ENCODE assay signal across 23 cellular contexts in the genomic region with DNA sequence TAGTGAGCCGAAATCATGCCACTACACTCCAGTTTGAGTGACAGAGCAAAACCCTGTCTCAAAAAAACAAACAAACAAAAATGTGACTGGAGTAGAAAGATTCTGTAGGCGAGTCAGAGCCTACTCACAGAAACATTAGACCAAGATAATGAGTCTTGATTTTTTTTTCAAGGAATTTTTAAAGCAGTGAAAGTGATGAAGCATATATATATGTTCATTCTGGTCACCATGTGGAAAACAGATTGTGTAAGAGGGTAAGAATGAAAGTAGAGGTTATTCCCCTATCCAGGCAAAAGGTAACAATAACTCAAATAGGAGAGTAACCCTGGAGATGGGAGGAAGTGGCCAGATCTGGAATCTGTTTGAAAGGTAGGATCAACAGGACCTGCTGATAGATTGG.
"Had no signal": no experiment of that assay in that cellular context is flagged by ENCODE, and none has a peak within 500 bp of the region (broad histone marks: within the 10 kb centered on the region; RNA-seq: fewer than 3 reads in every experiment).

No MANE protein-coding gene starts in this region.

- H3K27ac Mint-ChIP-seq: mesothelial cell of epicardium; natural killer cell; nephron progenitor cell; stimulated activated effector memory CD8-positive, alpha-beta T cell treated with anti-CD3 and anti-CD28 coated beads, Interleukin-12 subunit alpha, Interleukin-12 subunit beta, amount 100 ng/mL, for 72 hours; stimulated activated naive CD8-positive, alpha-beta T cell treated with anti-CD3 and anti-CD28 coated beads, Interleukin-15, amount 100 ng/mL, for 72 hours; type B pancreatic cell had no signal

- ATAC-seq: heart left ventricle; natural killer cell; right cardiac atrium; sciatic nerve; stimulated activated effector memory CD8-positive, alpha-beta T cell treated with anti-CD3 and anti-CD28 coated beads, Interleukin-12 subunit alpha, Interleukin-12 subunit beta, amount 100 ng/mL, for 72 hours; stimulated activated naive CD8-positive, alpha-beta T cell treated with anti-CD3 and anti-CD28 coated beads, Interleukin-15, amount 100 ng/mL, for 72 hours had no signal

- H3K4me1 Mint-ChIP-seq: mesothelial cell of epicardium; natural killer cell; nephron progenitor cell; neural progenitor cell; stimulated activated effector memory CD8-positive, alpha-beta T cell treated with anti-CD3 and anti-CD28 coated beads, Interleukin-12 subunit alpha, Interleukin-12 subunit beta, amount 100 ng/mL, for 72 hours; stimulated activated naive CD8-positive, alpha-beta T cell treated with anti-CD3 and anti-CD28 coated beads, Interleukin-15, amount 100 ng/mL, for 72 hours had no signal

- H3K9me3 Mint-ChIP-seq: natural killer cell, type B pancreatic cell had no signal

- H3K27me3 Mint-ChIP-seq: progenitor cell of endocrine pancreas, type B pancreatic cell had no signal

- H3K4me3 Mint-ChIP-seq: mesothelial cell of epicardium; naive B cell; natural killer cell; nephron progenitor cell; neural progenitor cell; stimulated activated effector memory CD8-positive, alpha-beta T cell treated with anti-CD3 and anti-CD28 coated beads, Interleukin-12 subunit alpha, Interleukin-12 subunit beta, amount 100 ng/mL, for 72 hours; stimulated activated naive CD8-positive, alpha-beta T cell treated with anti-CD3 and anti-CD28 coated beads, Interleukin-15, amount 100 ng/mL, for 72 hours; type B pancreatic cell had no signal

- DNase-seq: heart left ventricle; hypothalamus; islet precursor cell; left ventricle myocardium inferior; mesendoderm; naive B cell; natural killer cell; nephron progenitor cell; occipital lobe; retina; right cardiac atrium; stimulated activated CD4-positive, alpha-beta T cell treated with anti-CD3 and anti-CD28 coated beads, Interleukin-12 subunit alpha, Interleukin-12 subunit beta, amount 100 ng/mL, for 4 hours; stimulated activated CD4-positive, alpha-beta T cell treated with anti-CD3 and anti-CD28 coated beads, Interleukin-4, amount 100 ng/mL, for 24 hours; stimulated activated naive CD4-positive, alpha-beta T cell treated with Interleukin-2 at 50 U/mL for 16 hours; stimulated activated naive CD8-positive, alpha-beta T cell treated with anti-CD3 and anti-CD28 coated beads, Interleukin-15, amount 100 ng/mL, for 72 hours; substantia nigra; uterus had no signal

- H3K36me3 Mint-ChIP-seq: mesothelial cell of epicardium; naive B cell; natural killer cell; neural progenitor cell; stimulated activated effector memory CD8-positive, alpha-beta T cell treated with anti-CD3 and anti-CD28 coated beads, Interleukin-12 subunit alpha, Interleukin-12 subunit beta, amount 100 ng/mL, for 72 hours; type B pancreatic cell had no signal
